ENCODE assay signal across 1 cellular context in genomic region chr9:128901379-128901778, GRCh38.
TF ChIP-seq lines count a peak whose summit lies in the region.

No MANE protein-coding gene starts in this region.

TF ChIP-seq in A549, 52 proteins besides CTCF, POLR2A, EP300 and RAD21 (continued from another document):
- TF ChIP-seq BCL3 (IDR thresholded peaks at IDR 0.05) (no peak), BHLHE40 (IDR thresholded peaks at IDR 0.05; ENCODE audit: low read depth, low read length) (no peak), SMC3 (IDR thresholded peaks at IDR 0.05) (no peak), KDM1A (IDR thresholded peaks at IDR 0.05; ENCODE audit: low read depth) (no peak), ZFP36 (IDR thresholded peaks at IDR 0.05; ENCODE audit: borderline replicate concordance, partially characterized antibody) (no peak), ZC3H11A (IDR thresholded peaks at IDR 0.05) (no peak), MAZ (IDR thresholded peaks at IDR 0.05; ENCODE audit: borderline replicate concordance, low read depth, low read length) (no peak), RFX5 (IDR thresholded peaks at IDR 0.05) (no peak), HOXB13 (CRISPR knock-in tag; IDR thresholded peaks at IDR 0.05; ENCODE audit: low read depth) (no peak), FOSL2 (IDR thresholded peaks at IDR 0.05) (no peak), FOSL2 (CRISPR knock-in tag; IDR thresholded peaks at IDR 0.05) (no peak)
